Comparison of ENCODE assay signal across 9 cellular contexts in the genomic region with DNA sequence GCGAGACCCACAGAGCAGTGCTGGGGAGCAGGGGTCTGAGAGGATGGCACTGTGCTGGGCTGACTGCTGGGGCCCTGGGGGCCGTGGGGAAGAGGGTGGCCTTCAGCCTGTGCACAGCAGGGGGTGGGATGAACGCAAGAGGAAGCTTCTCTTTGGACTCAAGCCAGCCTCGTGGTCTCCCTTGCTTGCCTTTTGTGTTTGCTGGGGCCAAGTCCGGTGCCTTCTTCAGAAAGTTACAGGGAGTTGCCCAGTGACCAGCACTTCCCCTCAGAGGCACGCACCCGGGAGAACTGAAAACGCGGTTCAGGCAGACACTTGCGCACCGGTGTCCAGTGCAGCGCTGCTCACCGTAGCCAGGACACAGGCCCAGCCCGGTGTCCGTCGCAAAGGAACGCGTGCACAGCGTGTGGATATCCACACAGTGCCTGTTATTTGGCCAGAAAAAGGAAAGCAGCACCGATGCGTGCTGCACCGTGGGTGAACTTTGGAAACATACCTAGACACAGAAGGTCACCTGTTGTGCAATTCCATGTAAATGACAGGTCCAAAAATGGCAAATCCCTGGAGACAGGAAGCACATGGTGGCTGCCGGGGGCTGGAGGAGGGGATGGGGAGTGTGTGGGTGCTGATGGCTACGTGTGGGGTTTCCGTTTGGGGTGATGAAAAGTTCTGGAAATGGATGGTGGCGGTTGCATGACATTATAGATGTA. TPM values are rescaled to one million over a fixed set of nuclear protein-coding genes. Genes with fewer than 3 reads are reported as not detected.
DNase-seq lines count a peak whose midpoint lies in the region; ATAC-seq and TF ChIP-seq lines count a peak whose summit lies in the region.
"Had no signal": no experiment of that assay in that cellular context is flagged by ENCODE, and none has a peak within 500 bp of the region (broad histone marks: within the 10 kb centered on the region; RNA-seq: fewer than 3 reads in every experiment).

No MANE protein-coding gene starts in this region.

- H3K27me3 Mint-ChIP-seq in T-helper 1 cell treated with Interleukin-12 subunit alpha and Interleukin-12 subunit beta and Interleukin-4 antibody, amounts not matched to agents 30 μg/mL and 1 μg/mL, for 36 hours (ENCODE audit: low read depth) = no peaks in the 10 kb centered on the region
- H3K27me3 Mint-ChIP-seq in activated T-helper 2 cell treated with anti-CD3 and anti-CD28 coated beads, Interferon-gamma antibody, Interleukin-2, Interleukin-4, amounts not matched to agents 10 μg/mL and 5 μg/mL and 100 μg/mL, durations not matched to agents 14 hours and 24 hours and 36 hours (ENCODE audit: low read depth) = no peaks in the 10 kb centered on the region
- H3K27me3 Mint-ChIP-seq in immature natural killer cell (ENCODE audit: low read depth in 3 of 3) = peaks cover 0 to 8% (median 6%) of the 10 kb centered on the region in 3 donors

- ATAC-seq in GM18520 (IDR thresholded peaks at IDR 0.05; ENCODE audit: unreplicated experiment) (no peak), GM21717 (IDR thresholded peaks at IDR 0.05; ENCODE audit: unreplicated experiment) (no peak)

- peaks cover 10% of the 10 kb centered on the region for H3K36me3 Mint-ChIP-seq in T-helper 1 cell treated with Interleukin-12 subunit alpha and Interleukin-12 subunit beta and Interleukin-4 antibody, amounts not matched to agents 30 μg/mL and 1 μg/mL, for 36 hours (ENCODE audit: low read depth)
- peaks cover 26% of the 10 kb centered on the region for H3K36me3 Mint-ChIP-seq in activated T-helper 2 cell treated with anti-CD3 and anti-CD28 coated beads, Interferon-gamma antibody, Interleukin-2, Interleukin-4, amounts not matched to agents 10 μg/mL and 5 μg/mL and 100 μg/mL, durations not matched to agents 14 hours and 24 hours and 36 hours (ENCODE audit: low read depth)
- H3K36me3 Mint-ChIP-seq in immature natural killer cell = peaks cover 0 to 6% (median 0%) of the 10 kb centered on the region in 3 donors

- no peak for TF ChIP-seq POLR2A in stomach (IDR thresholded peaks at IDR 0.05)

- intact Hi-C loops in activated T-helper 2 cell treated with anti-CD3 and anti-CD28 coated beads, Interferon-gamma antibody, Interleukin-2, Interleukin-4, amounts not matched to agents 10 μg/mL and 5 μg/mL and 100 μg/mL, durations not matched to agents 14 hours and 24 hours and 36 hours (cut with micrococcal nuclease) = loop anchor here (1.0 to 5.0 kb wide), 2 partner anchors 12 to 37 kb away; no protein-coding TSS in a partner anchor
- intact Hi-C loops in stomach (cut with DNase I; ENCODE audit: low total_unique reads) = no loop called here

- H3K4me3 Mint-ChIP-seq in T-helper 1 cell treated with Interleukin-12 subunit alpha and Interleukin-12 subunit beta and Interleukin-4 antibody, amounts not matched to agents 30 μg/mL and 1 μg/mL, for 36 hours = peak overlapping the region; percentile 53
- H3K4me3 Mint-ChIP-seq in activated T-helper 2 cell treated with anti-CD3 and anti-CD28 coated beads, Interferon-gamma antibody, Interleukin-2, Interleukin-4, amounts not matched to agents 10 μg/mL and 5 μg/mL and 100 μg/mL, durations not matched to agents 14 hours and 24 hours and 36 hours (ENCODE audit: low read depth) = peak overlapping the region; percentile 58
- peak overlapping the region; percentile 65 to 79 (median 75) for H3K4me3 Mint-ChIP-seq in immature natural killer cell

- peaks cover 46 to 72% (median 56%) of the 10 kb centered on the region in 4 donors for H3K4me1 ChIP-seq in stomach

- H3K4me3 ChIP-seq in stomach = no peak overlapping the region
- H3K4me3 ChIP-seq: A549 had no signal

- no peak for DNase-seq in T-helper 1 cell
- no peak for DNase-seq in activated T-helper 2 cell treated with anti-CD3 and anti-CD28 coated beads, Interferon-gamma antibody, Interleukin-2, Interleukin-4, amounts not matched to agents 10 μg/mL and 5 μg/mL and 100 μg/mL, durations not matched to agents 14 hours and 24 hours and 36 hours (ENCODE audit: low spot score)
- DNase-seq in immature natural killer cell = no peak
- DNase-seq in stomach = peak; percentile 45
- no peak for DNase-seq in DMS79 (lab: John Stamatoyannopoulos, UW)

- WGBS in stomach, 5 donors = 59 to 79% (median 62%) methylated on average over 26 of the region's 26 CpGs

- peaks cover 33 to 78% (median 67%) of the 10 kb centered on the region in 4 donors for H3K36me3 ChIP-seq in stomach

- H3K4me1 Mint-ChIP-seq in T-helper 1 cell treated with Interleukin-12 subunit alpha and Interleukin-12 subunit beta and Interleukin-4 antibody, amounts not matched to agents 30 μg/mL and 1 μg/mL, for 36 hours (ENCODE audit: low read depth) = peaks cover 35% of the 10 kb centered on the region
- peaks cover 34% of the 10 kb centered on the region for H3K4me1 Mint-ChIP-seq in activated T-helper 2 cell treated with anti-CD3 and anti-CD28 coated beads, Interferon-gamma antibody, Interleukin-2, Interleukin-4, amounts not matched to agents 10 μg/mL and 5 μg/mL and 100 μg/mL, durations not matched to agents 14 hours and 24 hours and 36 hours (ENCODE audit: low read depth)
- peaks cover 23 to 46% of the 10 kb centered on the region in 2 donors for H3K4me1 Mint-ChIP-seq in immature natural killer cell

- TF ChIP-seq EP300 in stomach (IDR thresholded peaks at IDR 0.05) = no peak

- H3K27ac ChIP-seq in stomach = peak overlapping the region; percentile 65 to 85 (median 77)

- H3K9me3 Mint-ChIP-seq in T-helper 1 cell treated with Interleukin-12 subunit alpha and Interleukin-12 subunit beta and Interleukin-4 antibody, amounts not matched to agents 30 μg/mL and 1 μg/mL, for 36 hours = no peaks in the 10 kb centered on the region
- no peaks in the 10 kb centered on the region for H3K9me3 Mint-ChIP-seq in activated T-helper 2 cell treated with anti-CD3 and anti-CD28 coated beads, Interferon-gamma antibody, Interleukin-2, Interleukin-4, amounts not matched to agents 10 μg/mL and 5 μg/mL and 100 μg/mL, durations not matched to agents 14 hours and 24 hours and 36 hours
- H3K9me3 Mint-ChIP-seq in immature natural killer cell = no peaks in the 10 kb centered on the region

- no peaks in the 10 kb centered on the region for H3K27me3 ChIP-seq in stomach

- TF ChIP-seq CTCF in stomach (IDR thresholded peaks at IDR 0.05) = no peak

- no peaks in the 10 kb centered on the region for H3K9me3 ChIP-seq in stomach
- H3K9me3 ChIP-seq: A549 had no signal

- H3K27ac Mint-ChIP-seq in T-helper 1 cell treated with Interleukin-12 subunit alpha and Interleukin-12 subunit beta and Interleukin-4 antibody, amounts not matched to agents 30 μg/mL and 1 μg/mL, for 36 hours = peak overlapping the region; percentile 93
- H3K27ac Mint-ChIP-seq in activated T-helper 2 cell treated with anti-CD3 and anti-CD28 coated beads, Interferon-gamma antibody, Interleukin-2, Interleukin-4, amounts not matched to agents 10 μg/mL and 5 μg/mL and 100 μg/mL, durations not matched to agents 14 hours and 24 hours and 36 hours = peak overlapping the region; percentile 90
- peak overlapping the region; percentile 79 to 94 (median 89) for H3K27ac Mint-ChIP-seq in immature natural killer cell

RNA-seq across cellular contexts. Expression of gene NUDT16L1, which starts 29.5 kb away (rescaled TPM):
- 34.1 and 35.5 TPM in 2 replicates for total RNA-seq in activated T-helper 2 cell treated with anti-CD3 and anti-CD28 coated beads, Interferon-gamma antibody, Interleukin-2, Interleukin-4, amounts not matched to agents 10 μg/mL and 5 μg/mL and 100 μg/mL, durations not matched to agents 14 hours and 24 hours and 36 hours
- polyA plus RNA-seq in immature natural killer cell = 100 to 1,000 TPM in 1 of 3 donors, 10 to 100 TPM in 2; 86.5 to 125 (median 99.6) TPM
- total RNA-seq in stomach = 10 to 100 TPM in 4 of 5 donors, 1 to 10 TPM in 1; 3.5 to 48.2 (median 44.2) TPM
- polyA plus RNA-seq in stomach = 10 to 100 TPM; 31.9 to 37.2 (median 33.3) TPM

RNA-seq across cellular contexts. Expression of gene MGRN1, which starts 39.3 kb away (rescaled TPM):
- 124 TPM in 2 replicates for total RNA-seq in activated T-helper 2 cell treated with anti-CD3 and anti-CD28 coated beads, Interferon-gamma antibody, Interleukin-2, Interleukin-4, amounts not matched to agents 10 μg/mL and 5 μg/mL and 100 μg/mL, durations not matched to agents 14 hours and 24 hours and 36 hours
- polyA plus RNA-seq in immature natural killer cell (10 to 100 TPM in 1 of 3 donors, 1 to 10 TPM in 2; 2.3 to 13.2 (median 3.5) TPM), stomach (10 to 100 TPM; 13.2 to 21.5 (median 17.9) TPM)
- 100 to 1,000 TPM in 2 of 5 donors, 10 to 100 TPM in 3; 34.7 to 469 (median 91.4) TPM for total RNA-seq in stomach

RNA-seq across cellular contexts. Expression of gene UBALD1, which starts 49.2 kb away (rescaled TPM):
- 21.1 and 25.0 TPM in 2 replicates for total RNA-seq in activated T-helper 2 cell treated with anti-CD3 and anti-CD28 coated beads, Interferon-gamma antibody, Interleukin-2, Interleukin-4, amounts not matched to agents 10 μg/mL and 5 μg/mL and 100 μg/mL, durations not matched to agents 14 hours and 24 hours and 36 hours
- polyA plus RNA-seq in immature natural killer cell (10 to 100 TPM in 1 of 3 donors, 1 to 10 TPM in 2; 2.3 to 11.8 (median 6.5) TPM), stomach (10 to 100 TPM; 17.2 to 41.3 (median 31.9) TPM)
- total RNA-seq in stomach = 10 to 100 TPM in 2 of 5 donors, 1 to 10 TPM in 2, under 1 TPM in 1; 0.58 to 77.2 (median 6.8) TPM
